Comparison of ENCODE assay signal across 9 cellular contexts in the genomic region with DNA sequence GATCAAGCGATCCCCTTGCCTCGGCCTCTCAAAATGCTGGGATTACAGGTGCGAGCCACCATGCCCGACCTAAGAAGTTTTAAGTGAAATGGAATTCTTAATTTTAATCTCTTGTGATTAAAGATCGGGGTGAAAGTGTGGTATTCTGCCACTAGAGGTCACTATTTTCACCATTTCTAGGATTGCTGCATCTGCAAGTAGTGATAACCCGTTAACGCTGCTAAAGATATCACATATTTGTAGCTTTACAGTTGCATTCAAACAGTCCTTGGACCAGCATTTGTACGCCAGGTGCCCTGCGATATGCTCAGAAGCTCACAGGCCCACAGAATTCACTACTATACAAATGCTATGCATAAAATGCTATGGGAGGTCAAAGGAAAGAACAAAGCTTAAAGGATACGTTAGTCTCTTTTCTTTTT. TPM values are rescaled to one million over a fixed set of nuclear protein-coding genes. Genes with fewer than 3 reads are reported as not detected.
A peak's percentile ranks its signal among the peaks of the same experiment; 100 is the strongest.
DNase-seq lines count a peak whose midpoint lies in the region; ATAC-seq, FAIRE-seq and TF ChIP-seq lines count a peak whose summit lies in the region.
"Had no signal": no experiment of that assay in that cellular context is flagged by ENCODE, and none has a peak within 500 bp of the region (broad histone marks: within the 10 kb centered on the region; RNA-seq: fewer than 3 reads in every experiment).

No MANE protein-coding gene starts in this region.

- POLR2A ChIA-PET in Caco-2 (lab: Charles Lee), result no interaction called here

- TF ChIP-seq POLR2A in body of pancreas (IDR thresholded peaks at IDR 0.05), result no peak

- H3K4me1 ChIP-seq in Caco-2 (no peaks in the 10 kb centered on the region), body of pancreas (peaks cover 19% of the 10 kb centered on the region), kidney (ENCODE audit: control insufficient read depth in 1 of 2, insufficient read depth in 1 of 2, low read depth in 1 of 2, low read length in 2 of 2) (peaks cover 0 to 4% of the 10 kb centered on the region in 2 donors), thoracic aorta (ENCODE audit: control insufficient read depth in 1 of 2, low read depth in 2 of 2) (no peaks in the 10 kb centered on the region)

- TF ChIP-seq CTCF in Caco-2 (IDR thresholded peaks at IDR 0.05; ENCODE audit: insufficient read depth in 1 of 2, low read depth in 1 of 2, low read length in 1 of 2, severe bottlenecking in 1 of 2, unreplicated experiment in 1 of 2), result peak; percentile 62 to 77
- TF ChIP-seq CTCF in body of pancreas (IDR thresholded peaks at IDR 0.05), result peak; percentile 54 to 81 (median 72)
- TF ChIP-seq CTCF in kidney (IDR thresholded peaks at IDR 0.05; ENCODE audit: borderline replicate concordance, extremely low read depth, insufficient read depth), result peak; percentile 65
- TF ChIP-seq CTCF in thoracic aorta (IDR thresholded peaks at IDR 0.05), result peak; percentile 74

- intact Hi-C loops in Caco-2 (cut with micrococcal nuclease; ENCODE audit: unreplicated experiment) (loop anchor here (1.0 to 2.0 kb wide), 2 partner anchors 41 to 159 kb away; a partner anchor contains a TSS), body of pancreas (cut with DNase I) (loop anchor here (5.0 kb wide), 1 partner anchor 54 kb away; no protein-coding TSS in a partner anchor), kidney (cut with DNase I) (loop anchor here (10.0 kb wide), 1 partner anchor 161 kb away; no protein-coding TSS in a partner anchor)

- H3K9ac ChIP-seq in kidney (ENCODE audit: low read length in 2 of 2), result no peak overlapping the region

- no peak overlapping the region for H3K4me3 ChIP-seq in Caco-2 (ENCODE audit: low read depth, low read length)
- no peak overlapping the region for H3K4me3 ChIP-seq in body of pancreas
- peak overlapping the region in 1 of 2 donors; percentile 23 for H3K4me3 ChIP-seq in kidney (ENCODE audit: low read length in 2 of 2)
- H3K4me3 ChIP-seq in thoracic aorta, result peak overlapping the region; percentile 32
- H3K4me3 ChIP-seq: skin epidermis had no signal

- H3K9me3 ChIP-seq in Caco-2 (no peaks in the 10 kb centered on the region), body of pancreas (no peaks in the 10 kb centered on the region), kidney (ENCODE audit: control insufficient read depth in 1 of 2, low read length in 2 of 2) (no peaks in the 10 kb centered on the region), thoracic aorta (no peaks in the 10 kb centered on the region)

- BruUV-seq in Caco-2 (replicated peaks; lab: Mats Ljungman, UMichigan), result no TSS peak

- no peak overlapping the region for H3K4me3 Mint-ChIP-seq in Caco-2 (ENCODE audit: unreplicated experiment)

- no peak overlapping the region for H3K27ac ChIP-seq in body of pancreas
- no peak overlapping the region for H3K27ac ChIP-seq in kidney (ENCODE audit: low read depth in 2 of 2, low read length in 2 of 2)
- no peak overlapping the region for H3K27ac ChIP-seq in thoracic aorta
- H3K27ac ChIP-seq: skin epidermis had no signal

- no peak overlapping the region for H3K27ac Mint-ChIP-seq in Caco-2 (ENCODE audit: unreplicated experiment)

- no peaks in the 10 kb centered on the region for H3K27me3 ChIP-seq in Caco-2 (replicated peaks; ENCODE audit: control insufficient read depth, insufficient read depth, low read length)
- H3K27me3 ChIP-seq in body of pancreas, result no peaks in the 10 kb centered on the region
- no peaks in the 10 kb centered on the region for H3K27me3 ChIP-seq in thoracic aorta (replicated peaks; ENCODE audit: insufficient read depth)

- H3K36me3 ChIP-seq in Caco-2 (ENCODE audit: control insufficient read depth, insufficient read depth, low read length) (no peaks in the 10 kb centered on the region), body of pancreas (replicated peaks in 1 of 2; ENCODE audit: insufficient read depth in 1 of 2, low read depth in 2 of 2) (no peaks in the 10 kb centered on the region), kidney (ENCODE audit: control insufficient read depth in 1 of 2, insufficient read depth in 2 of 2, low read length in 2 of 2) (no peaks in the 10 kb centered on the region), thoracic aorta (no peaks in the 10 kb centered on the region)

- FAIRE-seq in kidney (lab: Jason Lieb, UNC), result no peak

- H3K4me1 Mint-ChIP-seq in Caco-2 (ENCODE audit: low read depth, unreplicated experiment), result no peaks in the 10 kb centered on the region

- CTCF ChIA-PET in Caco-2 (lab: Charles Lee), result interaction anchor here (0.6 to 1.4 kb wide), 10 partner anchors 9 to 181 kb away, joined by 3 to 5 read pairs (median 4); a partner anchor contains a TSS

- 4 to 6% methylated on average over 10 of the region's 10 CpGs for WGBS in body of pancreas, 2 donors

- H3K9me3 Mint-ChIP-seq in Caco-2 (ENCODE audit: unreplicated experiment), result no peaks in the 10 kb centered on the region

- peak; percentile 86 for ATAC-seq in body of pancreas
- ATAC-seq in thoracic aorta (ENCODE audit: insufficient number of reproducible peaks, low FRiP score, low read depth), result no peak
- ATAC-seq in HG02852 (IDR thresholded peaks at IDR 0.05; ENCODE audit: unreplicated experiment), result no peak

- no peaks in the 10 kb centered on the region for H3K36me3 Mint-ChIP-seq in Caco-2 (ENCODE audit: insufficient read depth, unreplicated experiment)

- DNase-seq in Caco-2, result peak in 1 of 2 experiments; percentile 34
- DNase-seq in HCEC 1CT, result peak; percentile 43
- DNase-seq in NCI-H774 (lab: John Stamatoyannopoulos, UW), result peak; percentile 27
- DNase-seq in body of pancreas, result peak in 2 of 4 donors; percentile 19 to 44
- DNase-seq in kidney, result no peak
- DNase-seq in thoracic aorta (ENCODE audit: low spot score), result no peak
- no peak for DNase-seq in stimulated activated CD4-positive, alpha-beta T cell treated with anti-CD3 and anti-CD28 coated beads, Interleukin-1b, Interleukin-23, amount 100 ng/mL, for 48 hours

- H3K27me3 Mint-ChIP-seq in Caco-2 (ENCODE audit: insufficient read depth, unreplicated experiment), result no peaks in the 10 kb centered on the region

RNA-seq across cellular contexts. Expression of a gene that starts 19.3 kb away (rescaled TPM):
- total RNA-seq in Caco-2 (2022) (0.30 and 1.1 TPM in 2 replicates), body of pancreas (not detected), kidney (0.22 TPM), thoracic aorta (1 to 10 TPM in 1 of 2 donors, under 1 TPM in 1; 0.63 to 1.8 TPM)
- polyA plus RNA-seq in kidney (ENCODE audit: insufficient read depth, low read depth, low replicate concordance), result not detected

RNA-seq across cellular contexts. Expression of a gene that starts 41.1 kb away (rescaled TPM):
- 83.2 and 83.8 TPM in 2 replicates for total RNA-seq in Caco-2 (2022)
- 10 to 100 TPM; 25.4 to 26.4 TPM for total RNA-seq in body of pancreas
- 35.7 TPM for total RNA-seq in kidney
- polyA plus RNA-seq in kidney (ENCODE audit: insufficient read depth, low read depth, low replicate concordance), result 31.5 TPM
- total RNA-seq in thoracic aorta, result 10 to 100 TPM; 16.4 to 37.2 TPM

RNA-seq across cellular contexts. Expression of a gene that starts 41.6 kb away (rescaled TPM):
- 13.8 and 15.4 TPM in 2 replicates for total RNA-seq in Caco-2 (2022)
- total RNA-seq in body of pancreas, result 100 to 1,000 TPM; 111 to 183 TPM
- 87.8 TPM for total RNA-seq in kidney
- 39.4 TPM for polyA plus RNA-seq in kidney (ENCODE audit: insufficient read depth, low read depth, low replicate concordance)
- 100 to 1,000 TPM; 109 to 131 TPM for total RNA-seq in thoracic aorta

Comparison
In these comparisons a context has a peak if more than half of its experiments do, and no peak if none do; other contexts are left out.
1. DNase-seq: peak in HCEC 1CT (single experiment) and NCI-H774 (single experiment); none in kidney (single experiment), thoracic aorta (single experiment) and stimulated activated CD4-positive, alpha-beta T cell treated with anti-CD3 and anti-CD28 coated beads, Interleukin-1b, Interleukin-23, amount 100 ng/mL, for 48 hours (single experiment).
2. Peak in every context shown above with its lines, with median percentiles within 50 percentile points of each other: CTCF ChIP-seq.